ENCODE assay signal across 8 cellular contexts in genomic region chr3:196620228-196620627, GRCh38. TPM values are rescaled to one million over a fixed set of nuclear protein-coding genes. Genes with fewer than 3 reads are reported as not detected.
DNase-seq lines count a peak whose midpoint lies in the region; ATAC-seq and TF ChIP-seq lines count a peak whose summit lies in the region.

No MANE protein-coding gene starts in this region.

- no peaks in the 10 kb centered on the region for H3F3A ChIP-seq in PC-9 (ENCODE audit: insufficient read depth, low read depth)

- BruUV-seq in PC-9 (replicated peaks; lab: Mats Ljungman, UMichigan) = no TSS peak

- H3K9me3 ChIP-seq in PC-9 (ENCODE audit: insufficient read depth, low read depth) (no peaks in the 10 kb centered on the region), heart right ventricle (no peaks in the 10 kb centered on the region), subcutaneous abdominal adipose tissue (ENCODE audit: control insufficient read depth in 5 of 5, low read length in 5 of 5) (no peaks in the 10 kb centered on the region)

- peak overlapping the region; percentile 20 for H2AFZ ChIP-seq in PC-9

- H4K20me1 ChIP-seq in PC-9 (ENCODE audit: insufficient read depth) = no peaks in the 10 kb centered on the region

- no peak overlapping the region for H3K4me2 ChIP-seq in PC-9

- H3K4me1 ChIP-seq in PC-9 (replicated peaks; ENCODE audit: insufficient read depth) (no peaks in the 10 kb centered on the region), heart right ventricle (peaks cover 0 to 69% (median 7%) of the 10 kb centered on the region in 9 donors), subcutaneous abdominal adipose tissue (ENCODE audit: control insufficient read depth in 5 of 5, insufficient read depth in 5 of 5, low read length in 5 of 5) (peaks cover 0 to 20% (median 10%) of the 10 kb centered on the region in 5 donors), foreskin keratinocyte (no peaks in the 10 kb centered on the region)

- H3K36me3 ChIP-seq in PC-9 (ENCODE audit: low read depth) (no peaks in the 10 kb centered on the region), heart right ventricle (no peaks in the 10 kb centered on the region), subcutaneous abdominal adipose tissue (ENCODE audit: control insufficient read depth in 5 of 5, insufficient read depth in 5 of 5, low read length in 5 of 5) (no peaks in the 10 kb centered on the region)

- POLR2A ChIA-PET in PC-9 (lab: Charles Lee; ENCODE audit: unreplicated experiment) = no interaction called here

- no peaks in the 10 kb centered on the region for H3K9me2 ChIP-seq in PC-9 (ENCODE audit: insufficient read depth)

- CTCF ChIA-PET in PC-9 (lab: Charles Lee) = no interaction called here

- intact Hi-C loops in PC-9 (cut with micrococcal nuclease; ENCODE audit: unreplicated experiment) (no loop called here), heart right ventricle (cut with DNase I) (no loop called here)

- peak; percentile 67 for DNase-seq in activated effector memory CD4-positive, alpha-beta T cell treated with anti-CD3 and anti-CD28 coated beads, Interleukin-2, amount 50 U/mL, for 16 hours
- no peak for DNase-seq in activated effector memory CD4-positive, alpha-beta T cell treated with Interleukin-2 at 50 U/mL for 16 hours
- DNase-seq in PC-9 (peak in 1 of 2 experiments; percentile 34), heart right ventricle (peak in 1 of 2 donors; percentile 21), foreskin keratinocyte (no peak), DMS153 (lab: John Stamatoyannopoulos, UW) (no peak), ureter (ENCODE audit: low spot score) (no peak)

- no peak overlapping the region for H3K4me3 ChIP-seq in PC-9
- no peak overlapping the region for H3K4me3 ChIP-seq in heart right ventricle
- H3K4me3 ChIP-seq in subcutaneous abdominal adipose tissue (ENCODE audit: low read depth in 1 of 5, low read length in 5 of 5) = no peak overlapping the region

- no peaks in the 10 kb centered on the region for H3K79me2 ChIP-seq in PC-9 (ENCODE audit: low read depth)

- H3K9ac ChIP-seq in subcutaneous abdominal adipose tissue (ENCODE audit: low read length in 5 of 5) = no peak overlapping the region

- H3K27ac ChIP-seq in PC-9 = no peak overlapping the region
- H3K27ac ChIP-seq in heart right ventricle = peak overlapping the region in 8 of 10 donors; percentile 6 to 83 (median 49)
- H3K27ac ChIP-seq in subcutaneous abdominal adipose tissue (ENCODE audit: low read depth, low read length) = peak overlapping the region; percentile 5
- H3K27ac ChIP-seq in foreskin keratinocyte = no peak overlapping the region

- H3K27me3 ChIP-seq in PC-9 (ENCODE audit: insufficient read depth, low read depth) = no peaks in the 10 kb centered on the region
- H3K27me3 ChIP-seq in heart right ventricle = no peaks in the 10 kb centered on the region
- H3K27me3 ChIP-seq in subcutaneous abdominal adipose tissue (ENCODE audit: control insufficient read depth in 5 of 5, insufficient read depth in 4 of 5, low read length in 5 of 5) = no peaks in the 10 kb centered on the region
- H3K27me3 ChIP-seq in foreskin keratinocyte = no peaks in the 10 kb centered on the region

- WGBS in heart right ventricle, 2 donors = 61 to 74% methylated on average over 11 of the region's 11 CpGs

- peak in 3 of 8 donors; percentile 27 to 68 (median 48) for ATAC-seq in heart right ventricle
- no peak for ATAC-seq in foreskin keratinocyte

- TF ChIP-seq CTCF in PC-9 (conservative IDR thresholded peaks at IDR 0.05) (no peak), heart right ventricle (IDR thresholded peaks at IDR 0.05) (no peak), foreskin keratinocyte (conservative IDR thresholded peaks at IDR 0.05) (no peak)

RNA-seq across cellular contexts. Expression of gene NRROS, which starts 19.3 kb away (rescaled TPM):
- 2.2 and 3.1 TPM in 2 replicates for total RNA-seq in PC-9 (2021)
- total RNA-seq in heart right ventricle = 10 to 100 TPM in 1 of 10 donors, 1 to 10 TPM in 9; 1.1 to 11.7 (median 3.0) TPM
- 1 to 10 TPM; 2.5 to 2.7 TPM for polyA plus RNA-seq in heart right ventricle
- 0.03 and 0.11 TPM in 2 replicates for total RNA-seq in foreskin keratinocyte
- 0.12 and 0.19 TPM in 2 replicates for polyA plus RNA-seq in foreskin keratinocyte
- total RNA-seq in ureter = 4.2 TPM

RNA-seq across cellular contexts. Expression of gene FBXO45, which starts 51.8 kb away (rescaled TPM):
- total RNA-seq in PC-9 (2021) (16.5 and 21.3 TPM in 2 replicates), heart right ventricle (10 to 100 TPM in 1 of 10 donors, 1 to 10 TPM in 9; 4.4 to 10.2 (median 5.9) TPM), foreskin keratinocyte (17.9 and 19.7 TPM in 2 replicates), ureter (5.8 TPM)
- polyA plus RNA-seq in heart right ventricle (1 to 10 TPM; 2.0 to 4.8 TPM), foreskin keratinocyte (7.1 and 8.9 TPM in 2 replicates)

RNA-seq across cellular contexts. Expression of gene WDR53, which starts 51.9 kb away (rescaled TPM):
- total RNA-seq in PC-9 (2021) (33.5 and 34.8 TPM in 2 replicates), heart right ventricle (10 to 100 TPM in 2 of 10 donors, 1 to 10 TPM in 8; 5.8 to 10.8 (median 8.1) TPM), foreskin keratinocyte (13.5 and 16.5 TPM in 2 replicates), ureter (8.1 TPM)
- polyA plus RNA-seq in heart right ventricle (10 to 100 TPM in 1 of 2 donors, 1 to 10 TPM in 1; 8.3 to 14.7 TPM), foreskin keratinocyte (12.3 and 17.4 TPM in 2 replicates)

Comparison
In these comparisons a context has a peak if more than half of its experiments do, and no peak if none do; other contexts are left out.
1. H3K27ac ChIP-seq: peak in heart right ventricle (8 of 10) and subcutaneous abdominal adipose tissue (single experiment); none in PC-9 (single experiment) and foreskin keratinocyte (single experiment).